ENCODE assay signal across 12 cellular contexts in genomic region chr3:172082269-172082668, GRCh38. TPM values are rescaled to one million over a fixed set of nuclear protein-coding genes. Genes with fewer than 3 reads are reported as not detected.
A peak's percentile ranks its signal among the peaks of the same experiment; 100 is the strongest.
DNase-seq lines count a peak whose midpoint lies in the region; ATAC-seq, FAIRE-seq and TF ChIP-seq lines count a peak whose summit lies in the region.
"Had no signal": no experiment of that assay in that cellular context is flagged by ENCODE, and none has a peak within 500 bp of the region (broad histone marks: within the 10 kb centered on the region; RNA-seq: fewer than 3 reads in every experiment).

No MANE protein-coding gene starts in this region.

- H3K4me3 ChIP-seq in brain microvascular endothelial cell (ENCODE audit: low read depth, low read length) (no peak overlapping the region), skeletal muscle satellite cell (ENCODE audit: low read length) (peak overlapping the region; percentile 10)

- POLR2A ChIA-PET in naive thymus-derived CD8-positive, alpha-beta T cell (lab: Charles Lee) = no interaction called here

- no peak for TF ChIP-seq POLR2A in GM12892 (IDR thresholded peaks at IDR 0.05; ENCODE audit: low read depth, low read length)

- H3K4me1 ChIP-seq in skeletal muscle satellite cell (ENCODE audit: control insufficient read depth, insufficient read depth, low read length) = peaks cover 49% of the 10 kb centered on the region

- H3K36me3 Mint-ChIP-seq in immature natural killer cell = peaks cover 0 to 14% (median 0%) of the 10 kb centered on the region in 3 donors
- H3K36me3 Mint-ChIP-seq in naive thymus-derived CD8-positive, alpha-beta T cell = peaks cover 0 to 9% (median 8%) of the 10 kb centered on the region in 3 donors

- no peaks in the 10 kb centered on the region for H3K9me3 Mint-ChIP-seq in immature natural killer cell
- no peaks in the 10 kb centered on the region for H3K9me3 Mint-ChIP-seq in naive thymus-derived CD8-positive, alpha-beta T cell

- H3K4me2 ChIP-seq in skeletal muscle satellite cell (ENCODE audit: low read length) = peak overlapping the region; percentile 63

- TF ChIP-seq CTCF in brain microvascular endothelial cell (IDR thresholded peaks at IDR 0.05; ENCODE audit: low read depth, low read length, missing control alignments) = no peak

- DNase-seq in GM04503 (ENCODE audit: low read depth) (peak; percentile 98), brain microvascular endothelial cell (peak; percentile 88), immature natural killer cell (no peak), NCI-H128 (lab: John Stamatoyannopoulos, UW; ENCODE audit: unreplicated experiment) (no peak), GM12892 (ENCODE audit: insufficient read length) (no peak)
- no peak for DNase-seq in NK-92 treated with Interleukin-12 subunit alpha and Interleukin-12 subunit beta, amount 100 ng/mL, for 24 hours (lab: John Stamatoyannopoulos, UW)
- DNase-seq in naive thymus-derived CD8-positive, alpha-beta T cell = no peak
- DNase-seq: activated effector memory CD4-positive, alpha-beta T cell treated with anti-CD3 and anti-CD28 coated beads, Interleukin-2, amount 50 U/mL, for 16 hours; NCI-H524 treated with DMSO at 0.1 percent for 48 hours had no signal

- H3K36me3 ChIP-seq in brain microvascular endothelial cell (replicated peaks) = peaks cover 26% of the 10 kb centered on the region
- peaks cover 13% of the 10 kb centered on the region for H3K36me3 ChIP-seq in skeletal muscle satellite cell (ENCODE audit: insufficient read depth, low read length)

- H3K4me3 Mint-ChIP-seq in immature natural killer cell = no peak overlapping the region
- H3K4me3 Mint-ChIP-seq in naive thymus-derived CD8-positive, alpha-beta T cell = no peak overlapping the region
- H3K4me3 Mint-ChIP-seq: neural crest cell had no signal

- peaks cover 0 to 1% (median 0%) of the 10 kb centered on the region in 3 donors for H3K27me3 Mint-ChIP-seq in immature natural killer cell (ENCODE audit: low read depth in 3 of 3)
- H3K27me3 Mint-ChIP-seq in naive thymus-derived CD8-positive, alpha-beta T cell = no peaks in the 10 kb centered on the region

- H3K9ac ChIP-seq in skeletal muscle satellite cell (ENCODE audit: low read depth, low read length) = peak overlapping the region; percentile 77

- peak overlapping the region; percentile 84 for H3K27ac ChIP-seq in brain microvascular endothelial cell

- in situ Hi-C loops in brain microvascular endothelial cell (cut with HindIII; ENCODE audit: low pct_ligation_motif_present, low sequenced_read_pairs) = no loop called here

- FAIRE-seq in GM12892 (lab: Jason Lieb, UNC) = no peak
- FAIRE-seq: GM19239 had no signal

- ATAC-seq in naive thymus-derived CD8-positive, alpha-beta T cell = no peak

- H3K27me3 ChIP-seq in brain microvascular endothelial cell (replicated peaks) (no peaks in the 10 kb centered on the region), skeletal muscle satellite cell (ENCODE audit: control insufficient read depth, insufficient read depth, low read length) (no peaks in the 10 kb centered on the region)

- H3K27ac Mint-ChIP-seq in immature natural killer cell = peak overlapping the region in 4 of 6 donors; percentile 0 to 77 (median 6)
- H3K27ac Mint-ChIP-seq in naive thymus-derived CD8-positive, alpha-beta T cell = peak overlapping the region in 1 of 10 donors; percentile 38

- H3K4me1 Mint-ChIP-seq in immature natural killer cell = peaks cover 70 to 98% of the 10 kb centered on the region in 2 donors
- H3K4me1 Mint-ChIP-seq in naive thymus-derived CD8-positive, alpha-beta T cell = peaks cover 11 to 27% (median 15%) of the 10 kb centered on the region in 4 donors

- no peaks in the 10 kb centered on the region for H3K9me3 ChIP-seq in skeletal muscle satellite cell (replicated peaks; ENCODE audit: low read length)

RNA-seq across cellular contexts. Expression of gene FNDC3B, which starts 42.9 kb away (rescaled TPM):
- polyA plus RNA-seq in immature natural killer cell = 10 to 100 TPM; 19.7 to 46.1 (median 24.4) TPM
- 86.9 and 88.0 TPM in 2 replicates for total RNA-seq in skeletal muscle satellite cell (2012; rRNA removed)
- total RNA-seq in naive thymus-derived CD8-positive, alpha-beta T cell = 10 to 100 TPM; 14.7 to 20.6 TPM
- 1 to 10 TPM; 6.5 to 8.8 (median 8.6) TPM for polyA plus RNA-seq in naive thymus-derived CD8-positive, alpha-beta T cell
- polyA plus RNA-seq in GM12892 (2012; ENCODE audit: missing spikeins) = 4.2 TPM

Comparison
In these comparisons a context has a peak if more than half of its experiments do, and no peak if none do; other contexts are left out.
1. DNase-seq: peak in GM04503 (single experiment) and brain microvascular endothelial cell (single experiment); none in immature natural killer cell (0 of 3), NCI-H128 (single experiment), NK-92 treated with Interleukin-12 subunit alpha and Interleukin-12 subunit beta, amount 100 ng/mL, for 24 hours (single experiment), naive thymus-derived CD8-positive, alpha-beta T cell (0 of 10) and GM12892 (single experiment).